Comparison of ENCODE assay signal across 18 cellular contexts in genomic region chr1:240254778-240255291, GRCh38.
"Had no signal": no experiment of that assay in that cellular context is flagged by ENCODE, and none has a peak within 500 bp of the region (broad histone marks: within the 10 kb centered on the region; RNA-seq: fewer than 3 reads in every experiment).

No MANE protein-coding gene starts in this region.

- ATAC-seq: activated CD4-positive, CD25-positive, alpha-beta regulatory T cell treated with anti-CD3 and anti-CD28 coated beads, Interleukin-2, amount 50 U/mL, for 24 hours; body of pancreas; natural killer cell; stimulated activated naive CD8-positive, alpha-beta T cell treated with anti-CD3 and anti-CD28 coated beads, Interleukin-15, Interleukin-2, amounts not matched to agents 100 U/mL and 50 U/mL, for 24 hours; T-cell had no signal

- H3K36me3 ChIP-seq: vagina had no signal

- H3K9me3 ChIP-seq: body of pancreas, vagina had no signal

- H3K27me3 Mint-ChIP-seq: activated naive CD8-positive, alpha-beta T cell treated with anti-CD3 and anti-CD28 coated beads, Interleukin-2, amount 10 ng/mL, durations not matched to agents 7 days and 5 days; T-cell had no signal

- H3K4me2 ChIP-seq: SK-N-SH had no signal

- H3K4me1 ChIP-seq: body of pancreas, tibial nerve, vagina had no signal

- H3K27ac Mint-ChIP-seq: activated naive CD8-positive, alpha-beta T cell treated with anti-CD3 and anti-CD28 coated beads, Interleukin-2, amount 10 ng/mL, durations not matched to agents 7 days and 5 days; natural killer cell; T-cell had no signal

- H3K4me3 Mint-ChIP-seq: activated naive CD8-positive, alpha-beta T cell treated with anti-CD3 and anti-CD28 coated beads, Interleukin-2, amount 10 ng/mL, durations not matched to agents 7 days and 5 days; natural killer cell; T-cell had no signal

- H3K27me3 ChIP-seq: body of pancreas, tibial nerve, vagina had no signal

- H3K4me1 Mint-ChIP-seq: activated naive CD8-positive, alpha-beta T cell treated with anti-CD3 and anti-CD28 coated beads, Interleukin-2, amount 10 ng/mL, durations not matched to agents 7 days and 5 days; natural killer cell; T-cell had no signal

- DNase-seq: activated naive CD8-positive, alpha-beta T cell treated with anti-CD3 and anti-CD28 coated beads, Interleukin-2, amount 10 ng/mL, durations not matched to agents 7 days and 5 days; amygdala; body of pancreas; caudate nucleus; hypothalamus; kidney glomerular epithelial cell; natural killer cell; retina; SK-N-SH; stimulated activated CD4-positive, alpha-beta T cell treated with anti-CD3 and anti-CD28 coated beads, Interleukin-12 subunit alpha, Interleukin-12 subunit beta, amount 100 ng/mL, for 4 hours; stimulated activated CD4-positive, alpha-beta T cell treated with anti-CD3 and anti-CD28 coated beads, Interleukin-1b, Interleukin-23, amount 100 ng/mL, for 48 hours; stimulated activated naive CD8-positive, alpha-beta T cell treated with anti-CD3 and anti-CD28 coated beads, Interleukin-15, Interleukin-2, amounts not matched to agents 100 U/mL and 50 U/mL, for 24 hours; substantia nigra; T-cell had no signal

- H3K27ac ChIP-seq: body of pancreas, coronary artery, tibial nerve, vagina had no signal

- H3K9ac ChIP-seq: SK-N-SH had no signal

- H3K36me3 Mint-ChIP-seq: activated naive CD8-positive, alpha-beta T cell treated with anti-CD3 and anti-CD28 coated beads, Interleukin-2, amount 10 ng/mL, durations not matched to agents 7 days and 5 days; T-cell had no signal

- H3K4me3 ChIP-seq: body of pancreas, coronary artery, tibial nerve, vagina had no signal
